ENCODE assay signal across 2 cellular contexts in genomic region chr10:80207768-80208385, GRCh38.
TF ChIP-seq lines count a peak whose summit lies in the region.

No MANE protein-coding gene starts in this region.

TF ChIP-seq in HCT116, 20 proteins besides CTCF, POLR2A, EP300 and RAD21:
- TF ChIP-seq SIN3A (IDR thresholded peaks at IDR 0.05; ENCODE audit: low read depth) (no peak), POLR2AphosphoS5 (IDR thresholded peaks at IDR 0.05; ENCODE audit: low read depth, low read length) (no peak; the same call in 1 of the 2 replicates), EGR1 (IDR thresholded peaks at IDR 0.05; ENCODE audit: low read depth) (no peak), REST (IDR thresholded peaks at IDR 0.05; ENCODE audit: low read depth) (no peak), ELF1 (IDR thresholded peaks at IDR 0.05; ENCODE audit: borderline replicate concordance, low read depth) (no peak), SP1 (IDR thresholded peaks at IDR 0.05; ENCODE audit: low read depth) (no peak), JUND (IDR thresholded peaks at IDR 0.05) (no peak), ATF3 (IDR thresholded peaks at IDR 0.05) (no peak), ZNF274 (IDR thresholded peaks at IDR 0.05; ENCODE audit: low read depth, low read length) (no peak), CBX3 (IDR thresholded peaks at IDR 0.05; ENCODE audit: low read depth) (no peak), EZH2phosphoT487 (IDR thresholded peaks at IDR 0.05; ENCODE audit: borderline replicate concordance) (no peak), EZH2 (IDR thresholded peaks at IDR 0.05) (no peak), FOSL1 (IDR thresholded peaks at IDR 0.05; ENCODE audit: low read depth) (no peak), MAX (IDR thresholded peaks at IDR 0.05) (no peak), SRF (IDR thresholded peaks at IDR 0.05; ENCODE audit: low read depth) (no peak), YY1 (IDR thresholded peaks at IDR 0.05; ENCODE audit: extremely low read depth, insufficient replicate concordance, low read depth, low read length) (no peak)

TF ChIP-seq in HepG2, 621 proteins besides CTCF, POLR2A, EP300 and RAD21:
- TF ChIP-seq PTBP1 (IDR thresholded peaks at IDR 0.05; ENCODE audit: low read depth, low read length, poor library complexity, severe bottlenecking) (no peak), ZNF678 (CRISPR knock-in tag; IDR thresholded peaks at IDR 0.05) (no peak), ZNF597 (CRISPR knock-in tag; IDR thresholded peaks at IDR 0.05) (no peak), ZNF343 (CRISPR knock-in tag; IDR thresholded peaks at IDR 0.05) (no peak), RELA (CRISPR knock-in tag; IDR thresholded peaks at IDR 0.05) (no peak), ZFYVE20 (CRISPR knock-in tag; IDR thresholded peaks at IDR 0.05; ENCODE audit: borderline replicate concordance, low read depth) (no peak), HMGA1 (CRISPR knock-in tag; conservative IDR thresholded peaks at IDR 0.05) (no peak), ZNF234 (CRISPR knock-in tag; conservative IDR thresholded peaks at IDR 0.05) (no peak)
